ENCODE assay signal across 8 cellular contexts in genomic region chr3:124812291-124813265, GRCh38.
DNase-seq lines count a peak whose midpoint lies in the region; ATAC-seq and TF ChIP-seq lines count a peak whose summit lies in the region.

No MANE protein-coding gene starts in this region.

- H3K9me3 ChIP-seq in Karpas-422 (ENCODE audit: low read length) = no peaks in the 10 kb centered on the region

- TF ChIP-seq CTCF in endothelial cell (IDR thresholded peaks at IDR 0.05; ENCODE audit: unreplicated experiment) = no peak

- peaks cover 0 to 8% of the 10 kb centered on the region in 2 donors for H3K27me3 Mint-ChIP-seq in natural killer cell treated with Interleukin-12 subunit alpha and Interleukin-12 subunit beta and Interleukin-15 and Interleukin-18, amount 100 ng/mL, for 72 hours
- no peaks in the 10 kb centered on the region for H3K27me3 Mint-ChIP-seq in endothelial cell (ENCODE audit: unreplicated experiment)

- no peaks in the 10 kb centered on the region for H3K36me3 ChIP-seq in Karpas-422 (ENCODE audit: insufficient read depth, low read length)

- H3K27ac Mint-ChIP-seq in natural killer cell treated with Interleukin-12 subunit alpha and Interleukin-12 subunit beta and Interleukin-15 and Interleukin-18, amount 100 ng/mL, for 72 hours = no peak overlapping the region
- no peak overlapping the region for H3K27ac Mint-ChIP-seq in endothelial cell (ENCODE audit: unreplicated experiment)

- no peaks in the 10 kb centered on the region for H3K36me3 Mint-ChIP-seq in natural killer cell treated with Interleukin-12 subunit alpha and Interleukin-12 subunit beta and Interleukin-15 and Interleukin-18, amount 100 ng/mL, for 72 hours
- H3K36me3 Mint-ChIP-seq in endothelial cell (ENCODE audit: low read depth, unreplicated experiment) = peaks cover 9% of the 10 kb centered on the region

- no peaks in the 10 kb centered on the region for H3K9me2 ChIP-seq in Karpas-422 (replicated peaks; ENCODE audit: insufficient read depth, low read length)

- no peaks in the 10 kb centered on the region for H4K20me1 ChIP-seq in Karpas-422 (ENCODE audit: insufficient read depth, low read depth, low read length)

- H3K79me2 ChIP-seq in Karpas-422 (ENCODE audit: low read length) = no peaks in the 10 kb centered on the region

- DNase-seq in AG20443 (ENCODE audit: low spot score) (peak; percentile 93), NCI-H1694 treated with DMSO at 0.1 percent for 48 hours (lab: John Stamatoyannopoulos, UW) (peak; percentile 42), erythroblast (lab: John Stamatoyannopoulos, UW) (peak; percentile 55 to 63), Karpas-422 (no peak), endothelial cell (ENCODE audit: low spot score) (no peak), NCI-H510A (lab: John Stamatoyannopoulos, UW) (no peak), SKM-1 treated with dmso at 0.1 percent for 144 hours (lab: John Stamatoyannopoulos, UW; ENCODE audit: unreplicated experiment) (no peak)
- no peak for DNase-seq in natural killer cell treated with Interleukin-12 subunit alpha and Interleukin-12 subunit beta and Interleukin-15 and Interleukin-18, amount 100 ng/mL, for 72 hours (ENCODE audit: low spot score)

- H3K4me1 Mint-ChIP-seq in natural killer cell treated with Interleukin-12 subunit alpha and Interleukin-12 subunit beta and Interleukin-15 and Interleukin-18, amount 100 ng/mL, for 72 hours (ENCODE audit: low read depth in 2 of 2) = peaks cover 6 to 17% of the 10 kb centered on the region in 2 donors
- peaks cover 8% of the 10 kb centered on the region for H3K4me1 Mint-ChIP-seq in endothelial cell (ENCODE audit: unreplicated experiment)

- H3K9me3 Mint-ChIP-seq in natural killer cell treated with Interleukin-12 subunit alpha and Interleukin-12 subunit beta and Interleukin-15 and Interleukin-18, amount 100 ng/mL, for 72 hours = no peaks in the 10 kb centered on the region
- no peaks in the 10 kb centered on the region for H3K9me3 Mint-ChIP-seq in endothelial cell (ENCODE audit: unreplicated experiment)

- no peak for TF ChIP-seq POLR2A in erythroblast (IDR thresholded peaks at IDR 0.05; ENCODE audit: low read length)

- no peak overlapping the region for H3K4me3 ChIP-seq in Karpas-422 (ENCODE audit: low read length)

- ATAC-seq in natural killer cell treated with Interleukin-12 subunit alpha and Interleukin-12 subunit beta and Interleukin-15 and Interleukin-18, amount 100 ng/mL, for 72 hours = peak; percentile 73 to 82

- no peak overlapping the region for H3K4me3 Mint-ChIP-seq in natural killer cell treated with Interleukin-12 subunit alpha and Interleukin-12 subunit beta and Interleukin-15 and Interleukin-18, amount 100 ng/mL, for 72 hours
- H3K4me3 Mint-ChIP-seq in endothelial cell (ENCODE audit: unreplicated experiment) = no peak overlapping the region

- no peaks in the 10 kb centered on the region for H3K4me1 ChIP-seq in Karpas-422 (ENCODE audit: low read length)

- no peak overlapping the region for H3K4me2 ChIP-seq in Karpas-422 (ENCODE audit: low read depth, low read length, poor library complexity, severe bottlenecking)

- H2AFZ ChIP-seq in Karpas-422 (ENCODE audit: low read length) = no peak overlapping the region

- no peaks in the 10 kb centered on the region for H3K27me3 ChIP-seq in Karpas-422 (ENCODE audit: low read length)

- H3K9ac ChIP-seq in Karpas-422 (ENCODE audit: low read length) = no peak overlapping the region

- H3K27ac ChIP-seq in Karpas-422 (ENCODE audit: low read length) = no peak overlapping the region

Comparison
In these comparisons a context has a peak if more than half of its experiments do, and no peak if none do; other contexts are left out.
1. DNase-seq: peak in AG20443 (single experiment), NCI-H1694 treated with DMSO at 0.1 percent for 48 hours (single experiment) and erythroblast (2 of 2); none in natural killer cell treated with Interleukin-12 subunit alpha and Interleukin-12 subunit beta and Interleukin-15 and Interleukin-18, amount 100 ng/mL, for 72 hours (single experiment), Karpas-422 (single experiment), endothelial cell (single experiment), NCI-H510A (single experiment) and SKM-1 treated with dmso at 0.1 percent for 144 hours (single experiment).